ENCODE assay signal across 9 cellular contexts in genomic region chr11:128412847-128413791, GRCh38.
A peak's percentile ranks its signal among the peaks of the same experiment; 100 is the strongest.
DNase-seq lines count a peak whose midpoint lies in the region; ATAC-seq and TF ChIP-seq lines count a peak whose summit lies in the region.
"Had no signal": no experiment of that assay in that cellular context is flagged by ENCODE, and none has a peak within 500 bp of the region (broad histone marks: within the 10 kb centered on the region; RNA-seq: fewer than 3 reads in every experiment).

No MANE protein-coding gene starts in this region.

- ATAC-seq in GM18502 (IDR thresholded peaks at IDR 0.05; ENCODE audit: poor library complexity, unreplicated experiment) (peak; percentile 80), GM19467 (IDR thresholded peaks at IDR 0.05; ENCODE audit: unreplicated experiment) (peak; percentile 85), HG03097 (IDR thresholded peaks at IDR 0.05; ENCODE audit: low FRiP score, unreplicated experiment) (peak; percentile 82), foreskin keratinocyte (no peak)
- ATAC-seq in activated naive CD8-positive, alpha-beta T cell treated with anti-CD3 and anti-CD28 coated beads, Interleukin-2, amount 10 ng/mL, durations not matched to agents 7 days and 5 days (ENCODE audit: low read depth), result no peak

- H3K9me3 Mint-ChIP-seq in activated naive CD8-positive, alpha-beta T cell treated with anti-CD3 and anti-CD28 coated beads, Interleukin-2, amount 10 ng/mL, durations not matched to agents 7 days and 5 days, result peaks cover 1% of the 10 kb centered on the region

- H3K4me1 ChIP-seq in foreskin keratinocyte, result peaks cover 25% of the 10 kb centered on the region

- H3K36me3 Mint-ChIP-seq in activated naive CD8-positive, alpha-beta T cell treated with anti-CD3 and anti-CD28 coated beads, Interleukin-2, amount 10 ng/mL, durations not matched to agents 7 days and 5 days, result peaks cover 4% of the 10 kb centered on the region

- H3K27me3 Mint-ChIP-seq in activated naive CD8-positive, alpha-beta T cell treated with anti-CD3 and anti-CD28 coated beads, Interleukin-2, amount 10 ng/mL, durations not matched to agents 7 days and 5 days, result no peaks in the 10 kb centered on the region

- DNase-seq in activated naive CD8-positive, alpha-beta T cell treated with anti-CD3 and anti-CD28 coated beads, Interleukin-2, amount 10 ng/mL, durations not matched to agents 7 days and 5 days, result no peak
- DNase-seq in C1 segment of cervical spinal cord (lab: John Stamatoyannopoulos, UW) (no peak), foreskin keratinocyte (no peak)
- DNase-seq in activated CD4-positive, CD25-positive, alpha-beta regulatory T cell treated with anti-CD3 and anti-CD28 coated beads, Interleukin-2, amount 50 U/mL, for 72 hours, result no peak
- DNase-seq in stimulated activated CD8-positive, alpha-beta memory T cell treated with anti-CD3 and anti-CD28 coated beads, Interleukin-4, amount 100 ng/mL, for 48 hours, result no peak
- DNase-seq: NCI-H2029 treated with DMSO at 0.1 percent for 48 hours had no signal

- POLR2A ChIA-PET in activated naive CD8-positive, alpha-beta T cell treated with anti-CD3 and anti-CD28 coated beads, Interleukin-2, amount 10 ng/mL, durations not matched to agents 7 days and 5 days (lab: Charles Lee), result interaction anchor here (0.6 kb wide), 2 partner anchors 31 to 71 kb away, joined by 3 read pairs; no protein-coding TSS in a partner anchor

- no peak for TF ChIP-seq CTCF in foreskin keratinocyte (conservative IDR thresholded peaks at IDR 0.05)

- no peaks in the 10 kb centered on the region for H3K27me3 ChIP-seq in foreskin keratinocyte

- H3K27ac Mint-ChIP-seq in activated naive CD8-positive, alpha-beta T cell treated with anti-CD3 and anti-CD28 coated beads, Interleukin-2, amount 10 ng/mL, durations not matched to agents 7 days and 5 days, result no peak overlapping the region

- no peak overlapping the region for H3K27ac ChIP-seq in foreskin keratinocyte

- H3K4me3 Mint-ChIP-seq in activated naive CD8-positive, alpha-beta T cell treated with anti-CD3 and anti-CD28 coated beads, Interleukin-2, amount 10 ng/mL, durations not matched to agents 7 days and 5 days, result peak overlapping the region; percentile 40

- peaks cover 30% of the 10 kb centered on the region for H3K4me1 Mint-ChIP-seq in activated naive CD8-positive, alpha-beta T cell treated with anti-CD3 and anti-CD28 coated beads, Interleukin-2, amount 10 ng/mL, durations not matched to agents 7 days and 5 days

Comparison
In these comparisons a context has a peak if more than half of its experiments do, and no peak if none do; other contexts are left out.
1. ATAC-seq: peak in GM18502 (single experiment), GM19467 (single experiment) and HG03097 (single experiment); none in activated naive CD8-positive, alpha-beta T cell treated with anti-CD3 and anti-CD28 coated beads, Interleukin-2, amount 10 ng/mL, durations not matched to agents 7 days and 5 days (single experiment) and foreskin keratinocyte (single experiment).